ENCODE assay signal across 9 cellular contexts in the genomic region with DNA sequence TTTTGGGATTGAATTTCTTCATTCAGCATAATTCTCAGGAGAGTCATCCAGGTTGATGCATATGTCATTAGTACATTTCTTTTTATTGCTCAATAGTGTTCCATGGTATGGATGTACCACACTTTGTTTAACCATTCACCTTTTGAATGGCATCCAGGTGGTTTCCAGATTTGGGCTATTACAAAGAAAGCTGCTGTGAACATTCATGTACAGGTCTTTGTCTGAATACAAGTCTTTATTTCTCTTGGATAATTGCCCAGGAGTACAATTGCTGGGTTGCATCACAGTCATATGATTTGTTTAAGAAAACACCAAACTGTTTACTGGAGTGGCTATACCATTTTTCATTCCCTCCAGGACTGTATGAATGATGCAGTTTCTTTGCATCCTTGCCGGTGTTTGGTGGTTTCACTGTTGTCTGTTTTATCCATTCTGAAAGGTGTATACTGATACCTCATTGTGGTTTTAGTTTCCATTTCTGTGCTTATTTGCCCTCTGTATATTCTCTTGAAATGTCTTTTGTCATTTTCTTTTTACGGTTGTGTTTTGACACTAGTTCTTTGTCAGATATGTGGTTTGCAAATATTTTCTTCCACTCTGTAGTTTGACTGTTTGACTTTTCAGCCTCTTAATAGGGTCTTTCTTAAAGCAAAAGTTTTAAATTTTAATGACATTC. TPM values are rescaled to one million over a fixed set of nuclear protein-coding genes. Genes with fewer than 3 reads are reported as not detected.
A peak's percentile ranks its signal among the peaks of the same experiment; 100 is the strongest.
DNase-seq lines count a peak whose midpoint lies in the region; ATAC-seq, FAIRE-seq and TF ChIP-seq lines count a peak whose summit lies in the region.
"Had no signal": no experiment of that assay in that cellular context is flagged by ENCODE, and none has a peak within 500 bp of the region (broad histone marks: within the 10 kb centered on the region; RNA-seq: fewer than 3 reads in every experiment).

No MANE protein-coding gene starts in this region.

- no peaks in the 10 kb centered on the region for H4K20me1 ChIP-seq in keratinocyte (ENCODE audit: control insufficient read depth, extremely low read depth, insufficient read depth, low read length)

- TF ChIP-seq CTCF in keratinocyte (optimal IDR thresholded peaks at IDR 0.05 in 1 of 3, IDR thresholded peaks at IDR 0.05 in 1 of 3, conservative IDR thresholded peaks at IDR 0.05 in 1 of 3; ENCODE audit: extremely low read depth in 1 of 3, insufficient read depth in 2 of 3, low read length in 3 of 3), result no peak
- TF ChIP-seq CTCF in left lung (IDR thresholded peaks at IDR 0.05), result no peak

- FAIRE-seq in keratinocyte (lab: Jason Lieb, UNC), result peak; percentile 95

- H3K9me1 ChIP-seq in keratinocyte (ENCODE audit: control insufficient read depth, extremely low read depth, insufficient read depth, low read length), result no peaks in the 10 kb centered on the region

- peaks cover 16% of the 10 kb centered on the region for H3K79me2 ChIP-seq in keratinocyte (ENCODE audit: control insufficient read depth, insufficient read depth, low read length)

- intact Hi-C loops in left lung (cut with DNase I), result no loop called here

- H3K27ac ChIP-seq in keratinocyte (ENCODE audit: control insufficient read depth, insufficient read depth, low read length) (peak overlapping the region; percentile 94), left lung (no peak overlapping the region)
- H3K27ac ChIP-seq: thoracic aorta had no signal

- peak overlapping the region; percentile 66 for H3K9ac ChIP-seq in keratinocyte (ENCODE audit: control insufficient read depth, extremely low read depth, insufficient read depth, low read length)

- dilution Hi-C loops in keratinocyte (cut with MboI; ENCODE audit: extremely low pct_ligation_motif_present, low sequenced_read_pairs), result no loop called here

- peak overlapping the region; percentile 65 for H3K4me2 ChIP-seq in keratinocyte (ENCODE audit: control insufficient read depth, extremely low read depth, insufficient read depth, low read depth, low read length)

- no peak overlapping the region for H2AFZ ChIP-seq in keratinocyte (ENCODE audit: control insufficient read depth, low read length)

- H3K4me3 ChIP-seq in keratinocyte (ENCODE audit: control insufficient read depth in 2 of 3, extremely low read depth in 1 of 3, insufficient read depth in 2 of 3, low read depth in 1 of 3, low read length in 3 of 3) (peak overlapping the region in 1 of 3 experiments; percentile 6), left lung (no peak overlapping the region)
- H3K4me3 ChIP-seq: thoracic aorta had no signal

- ATAC-seq in GM19372 (IDR thresholded peaks at IDR 0.05; ENCODE audit: low read depth, unreplicated experiment) (peak; percentile 99), HG03175 (IDR thresholded peaks at IDR 0.05; ENCODE audit: unreplicated experiment) (peak; percentile 99), left lung (no peak)

- H3K36me3 ChIP-seq in keratinocyte (ENCODE audit: control insufficient read depth in 2 of 2, extremely low read depth in 1 of 2, insufficient read depth in 2 of 2, low read length in 2 of 2) (peaks cover 0 to 12% of the 10 kb centered on the region in 2 experiments), left lung (peaks cover 0 to 15% of the 10 kb centered on the region in 2 donors)

- DNase-seq in DMS153 treated with DMSO at 0.1 percent for 48 hours (lab: John Stamatoyannopoulos, UW; ENCODE audit: unreplicated experiment), result peak; percentile 95
- DNase-seq in RPMI7951 (ENCODE audit: low read depth), result peak; percentile 47
- peak; percentile 94 for DNase-seq in keratinocyte (ENCODE audit: low read depth, low spot score)
- no peak for DNase-seq in iPS-NIHi11 (ENCODE audit: low spot score)
- no peak for DNase-seq in left lung
- DNase-seq in pons (ENCODE audit: low spot score), result no peak

- H3K27me3 ChIP-seq in keratinocyte (ENCODE audit: control insufficient read depth, extremely low read depth, insufficient read depth, low read length) (no peaks in the 10 kb centered on the region), left lung (no peaks in the 10 kb centered on the region)

- H3K9me3 ChIP-seq in keratinocyte (ENCODE audit: control insufficient read depth, low read depth, low read length) (no peaks in the 10 kb centered on the region), left lung (no peaks in the 10 kb centered on the region)
- H3K9me3 ChIP-seq: thoracic aorta had no signal

- peaks cover 30% of the 10 kb centered on the region for H3K4me1 ChIP-seq in keratinocyte (ENCODE audit: control insufficient read depth, extremely low read depth, insufficient read depth, low read length)
- H3K4me1 ChIP-seq in left lung, result peaks cover 0 to 3% of the 10 kb centered on the region in 2 donors

RNA-seq across cellular contexts. Expression of a gene that starts 8.8 kb away (rescaled TPM):
- 22.3 and 22.5 TPM in 2 replicates for total RNA-seq in RPMI7951 (2014; rRNA removed; shearing (Covaris generic))
- polyA plus RNA-seq in keratinocyte, result 5.3 to 5.9 TPM (median 5.6 TPM) in 3 replicates
- 6.0 TPM for polyA plus RNA-seq in keratinocyte (2011; ENCODE audit: low read depth)
- 3.3 and 6.3 TPM in 2 replicates for polyA plus RNA-seq in keratinocyte (2011; cell fraction: cytosol; rRNA removed)
- 6.4 and 7.8 TPM in 2 replicates for polyA plus RNA-seq in keratinocyte (2011; cell fraction: nucleus; rRNA removed)
- 5.0 and 5.2 TPM in 2 replicates for polyA plus RNA-seq in keratinocyte (2012; ENCODE audit: low replicate concordance)
- 4.3 to 12.6 TPM (median 8.4 TPM) in 3 replicates for polyA minus RNA-seq in keratinocyte
- 9.8 TPM for polyA minus RNA-seq in keratinocyte (2011; cell fraction: cytosol; rRNA and poly(A)+ RNA removed)
- polyA minus RNA-seq in keratinocyte (2011; cell fraction: nucleus; rRNA and poly(A)+ RNA removed), result 7.7 and 14.7 TPM in 2 replicates
- 10 to 100 TPM; 13.6 to 14.0 TPM for total RNA-seq in left lung

Comparison
In these comparisons a context has a peak if more than half of its experiments do, and no peak if none do; other contexts are left out.
1. DNase-seq: peak in DMS153 treated with DMSO at 0.1 percent for 48 hours (single experiment), RPMI7951 (single experiment) and keratinocyte (single experiment); none in iPS-NIHi11 (single experiment), left lung (0 of 2) and pons (single experiment).